In genomic region chr12:26823391-26823790, GRCh38 we compare ENCODE assay signal across 25 cellular contexts. TPM values are rescaled to one million over a fixed set of nuclear protein-coding genes. Genes with fewer than 3 reads are reported as not detected.
DNase-seq lines count a peak whose midpoint lies in the region; ATAC-seq and TF ChIP-seq lines count a peak whose summit lies in the region.
"Had no signal": no experiment of that assay in that cellular context is flagged by ENCODE, and none has a peak within 500 bp of the region (broad histone marks: within the 10 kb centered on the region; RNA-seq: fewer than 3 reads in every experiment).

No MANE protein-coding gene starts in this region.

- peaks cover 28% of the 10 kb centered on the region for H3K4me1 ChIP-seq in GM23248 (ENCODE audit: insufficient read depth)
- peaks cover 5% of the 10 kb centered on the region for H3K4me1 ChIP-seq in fibroblast of lung (ENCODE audit: control insufficient read depth, extremely low read depth, insufficient read depth, low read length)
- H3K4me1 ChIP-seq: BLaER1, left ventricle myocardium inferior, upper lobe of left lung had no signal

- peak; percentile 56; the same call in 2 of the 3 replicates for ATAC-seq in SK-N-SH treated with all-trans-retinoic acid at 6 μM for 48 hours
- ATAC-seq in HG02938 (IDR thresholded peaks at IDR 0.05; ENCODE audit: unreplicated experiment): no peak
- ATAC-seq: activated CD4-positive, alpha-beta T cell treated with anti-CD3 and anti-CD28 coated beads for 36 hours; natural killer cell; T-cell had no signal

- H3K79me2 ChIP-seq in GM23248 (ENCODE audit: insufficient read depth): 0 out of 2 replicates have a peak, but pooled peaks cover 16% of the 10 kb centered on the region
- H3K79me2 ChIP-seq in fibroblast of lung (ENCODE audit: control insufficient read depth, insufficient read depth, low read length): no peaks in the 10 kb centered on the region

- H3K36me3 ChIP-seq in GM23248 (ENCODE audit: low read depth) (no peaks in the 10 kb centered on the region), fibroblast of lung (ENCODE audit: control insufficient read depth, insufficient read depth, low read length) (no peaks in the 10 kb centered on the region)
- H3K36me3 ChIP-seq: BLaER1, left ventricle myocardium inferior, right atrium auricular region, upper lobe of left lung had no signal

- no peaks in the 10 kb centered on the region for H3K9me2 ChIP-seq in GM23248 (ENCODE audit: insufficient read depth)

- in situ Hi-C loops in ACHN (cut with HindIII; ENCODE audit: low pct_ligation_motif_present, low pct_unique_long_range_greater_than_20kb, low sequenced_read_pairs): no loop called here
- in situ Hi-C loops in GM23248 (cut with MboI): no loop called here

- H3K4me3 ChIP-seq in GM23248 (no peak overlapping the region), fibroblast of lung (replicated peaks in 1 of 4; ENCODE audit: control extremely low read depth in 1 of 4, insufficient read depth in 1 of 4, low read depth in 3 of 4, low read length in 4 of 4) (no peak overlapping the region)
- H3K4me3 ChIP-seq: BLaER1, left ventricle myocardium inferior, right atrium auricular region, upper lobe of left lung had no signal

- H3K4me2 ChIP-seq in GM23248 (ENCODE audit: unreplicated experiment) (no peak overlapping the region), fibroblast of lung (ENCODE audit: extremely low read depth, insufficient read depth, low read length) (no peak overlapping the region)
- H3K4me2 ChIP-seq: BLaER1, KMS-11 had no signal

- intact Hi-C loops in cardiac septum (cut with DNase I): no loop called here

- no peak for TF ChIP-seq CTCF in fibroblast of lung (conservative IDR thresholded peaks at IDR 0.05 in 1 of 2, IDR thresholded peaks at IDR 0.05 in 1 of 2; ENCODE audit: low read depth in 1 of 2, low read length in 2 of 2)

- H3K27me3 ChIP-seq in GM23248 (replicated peaks; ENCODE audit: insufficient read depth) (no peaks in the 10 kb centered on the region), fibroblast of lung (ENCODE audit: control insufficient read depth, insufficient read depth, low read length) (no peaks in the 10 kb centered on the region)
- H3K27me3 ChIP-seq: BLaER1, right atrium auricular region, upper lobe of left lung had no signal

- no peak overlapping the region for H3K27ac ChIP-seq in GM23248
- H3K27ac ChIP-seq in fibroblast of lung (ENCODE audit: insufficient read depth, low read length): no peak overlapping the region
- H3K27ac ChIP-seq: BLaER1, KMS-11, left ventricle myocardium inferior, right atrium auricular region, upper lobe of left lung had no signal

- H4K20me1 ChIP-seq in GM23248 (ENCODE audit: insufficient read depth) (no peaks in the 10 kb centered on the region), fibroblast of lung (ENCODE audit: control insufficient read depth, extremely low read depth, insufficient read depth, low read length) (no peaks in the 10 kb centered on the region)

- peaks cover 16% of the 10 kb centered on the region for H3F3A ChIP-seq in GM23248 (ENCODE audit: insufficient read depth)

- DNase-seq in ACHN: peak; percentile 24
- DNase-seq in GM23248: peak; percentile 73
- DNase-seq in fibroblast of lung (ENCODE audit: low read depth in 2 of 2): peak; percentile 32 to 58
- DNase-seq in activated naive CD4-positive, alpha-beta T cell treated with Interleukin-2 at 50 U/mL for 16 hours: no peak
- DNase-seq in cardiac septum (ENCODE audit: low spot score): no peak
- DNase-seq in NCI-H774 (lab: John Stamatoyannopoulos, UW): no peak
- DNase-seq: activated CD4-positive, alpha-beta T cell treated with anti-CD3 and anti-CD28 coated beads for 36 hours; activated naive CD4-positive, alpha-beta T cell treated with anti-CD3 and anti-CD28 coated beads, Interleukin-2, amount 10 ng/mL, durations not matched to agents 7 days and 5 days; activated T-cell treated with anti-CD3 and anti-CD28 coated beads, Interleukin-2, amount 50 U/mL, for 48 hours; cerebellar nuclear complex; COR-L47; left ventricle myocardium inferior; midbrain; natural killer cell; NCI-H1092 treated with DMSO at 0.1 percent for 48 hours; NCI-H2029; NCI-H345; Right ventricle myocardium superior; T-cell; upper lobe of left lung had no signal

- H3K9me3 ChIP-seq in GM23248 (ENCODE audit: low read depth) (no peaks in the 10 kb centered on the region), fibroblast of lung (ENCODE audit: control insufficient read depth, insufficient read depth, low read depth, low read length) (no peaks in the 10 kb centered on the region)
- H3K9me3 ChIP-seq: BLaER1, left ventricle myocardium inferior, right atrium auricular region, upper lobe of left lung had no signal

- 69 to 71% methylated on average over 2 of the region's 2 CpGs for WGBS in GM23248 (ENCODE audit: low coverage in 1 of 2, low lambda C conversion rate in 2 of 2, missing lambda C conversion rate in 2 of 2), 2 experiments

- H3K9ac ChIP-seq in GM23248: no peak overlapping the region
- no peak overlapping the region for H3K9ac ChIP-seq in fibroblast of lung (ENCODE audit: insufficient read depth, low read length)
- H3K9ac ChIP-seq: BLaER1, KMS-11 had no signal

- H2AFZ ChIP-seq in GM23248: no peak overlapping the region
- H2AFZ ChIP-seq in fibroblast of lung (ENCODE audit: low read length): no peak overlapping the region

TF ChIP-seq in SK-N-SH treated with all-trans-retinoic acid at 6 μM for 48 hours, 23 proteins besides CTCF, POLR2A, EP300 and RAD21:
- no peak for TF ChIP-seq ZFP3 (CRISPR knock-in tag; IDR thresholded peaks at IDR 0.05)
- no peak for TF ChIP-seq PPARA (CRISPR knock-in tag; IDR thresholded peaks at IDR 0.05; ENCODE audit: borderline replicate concordance)
- TF ChIP-seq TOX (CRISPR knock-in tag; IDR thresholded peaks at IDR 0.05; ENCODE audit: borderline replicate concordance): no peak
- no peak for TF ChIP-seq ISL1 (CRISPR knock-in tag; IDR thresholded peaks at IDR 0.05)
- TF ChIP-seq PATZ1 (CRISPR knock-in tag; IDR thresholded peaks at IDR 0.05; ENCODE audit: borderline replicate concordance): no peak
- TF ChIP-seq, protein P1, sequence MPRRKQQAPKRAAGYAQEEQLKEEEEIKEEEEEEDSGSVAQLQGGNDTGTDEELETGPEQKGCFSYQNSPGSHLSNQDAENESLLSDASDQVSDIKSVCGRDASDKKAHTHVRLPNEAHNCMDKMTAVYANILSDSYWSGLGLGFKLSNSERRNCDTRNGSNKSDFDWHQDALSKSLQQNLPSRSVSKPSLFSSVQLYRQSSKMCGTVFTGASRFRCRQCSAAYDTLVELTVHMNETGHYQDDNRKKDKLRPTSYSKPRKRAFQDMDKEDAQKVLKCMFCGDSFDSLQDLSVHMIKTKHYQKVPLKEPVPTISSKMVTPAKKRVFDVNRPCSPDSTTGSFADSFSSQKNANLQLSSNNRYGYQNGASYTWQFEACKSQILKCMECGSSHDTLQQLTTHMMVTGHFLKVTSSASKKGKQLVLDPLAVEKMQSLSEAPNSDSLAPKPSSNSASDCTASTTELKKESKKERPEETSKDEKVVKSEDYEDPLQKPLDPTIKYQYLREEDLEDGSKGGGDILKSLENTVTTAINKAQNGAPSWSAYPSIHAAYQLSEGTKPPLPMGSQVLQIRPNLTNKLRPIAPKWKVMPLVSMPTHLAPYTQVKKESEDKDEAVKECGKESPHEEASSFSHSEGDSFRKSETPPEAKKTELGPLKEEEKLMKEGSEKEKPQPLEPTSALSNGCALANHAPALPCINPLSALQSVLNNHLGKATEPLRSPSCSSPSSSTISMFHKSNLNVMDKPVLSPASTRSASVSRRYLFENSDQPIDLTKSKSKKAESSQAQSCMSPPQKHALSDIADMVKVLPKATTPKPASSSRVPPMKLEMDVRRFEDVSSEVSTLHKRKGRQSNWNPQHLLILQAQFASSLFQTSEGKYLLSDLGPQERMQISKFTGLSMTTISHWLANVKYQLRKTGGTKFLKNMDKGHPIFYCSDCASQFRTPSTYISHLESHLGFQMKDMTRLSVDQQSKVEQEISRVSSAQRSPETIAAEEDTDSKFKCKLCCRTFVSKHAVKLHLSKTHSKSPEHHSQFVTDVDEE (CRISPR knock-in tag; IDR thresholded peaks at IDR 0.05): no peak
- no peak for TF ChIP-seq CREB5 (CRISPR knock-in tag; IDR thresholded peaks at IDR 0.05; ENCODE audit: low read depth)

RNA-seq across cellular contexts. Expression of gene ITPR2, which starts 9.6 kb away (rescaled TPM):
- total RNA-seq in GM23248 (2014; rRNA removed; shearing (Covaris generic)): 9.1 and 9.2 TPM in 2 replicates
- 3.6 and 5.0 TPM in 2 replicates for polyA plus RNA-seq in GM23248 (2016; fragmentation: Nextera tagmentation; extraction: Ambion mirVana)
- 13.6 and 24.6 TPM in 2 replicates for total RNA-seq in fibroblast of lung
- 3.6 and 5.1 TPM in 2 replicates for polyA plus RNA-seq in fibroblast of lung
- polyA plus RNA-seq in fibroblast of lung (2012): 2.9 and 3.4 TPM in 2 replicates
- 5.1 and 5.7 TPM in 2 replicates for polyA minus RNA-seq in fibroblast of lung (ENCODE audit: low replicate concordance)
- total RNA-seq in cardiac septum: 20.9 TPM

Comparison
In these comparisons a context has a peak if more than half of its experiments do, and no peak if none do; other contexts are left out.
1. DNase-seq: peak in ACHN (single experiment), GM23248 (single experiment) and fibroblast of lung (2 of 2); none in activated naive CD4-positive, alpha-beta T cell treated with Interleukin-2 at 50 U/mL for 16 hours (single experiment), cardiac septum (single experiment) and NCI-H774 (single experiment).